28 cellular contexts compared by ENCODE assay signal in the genomic region with DNA sequence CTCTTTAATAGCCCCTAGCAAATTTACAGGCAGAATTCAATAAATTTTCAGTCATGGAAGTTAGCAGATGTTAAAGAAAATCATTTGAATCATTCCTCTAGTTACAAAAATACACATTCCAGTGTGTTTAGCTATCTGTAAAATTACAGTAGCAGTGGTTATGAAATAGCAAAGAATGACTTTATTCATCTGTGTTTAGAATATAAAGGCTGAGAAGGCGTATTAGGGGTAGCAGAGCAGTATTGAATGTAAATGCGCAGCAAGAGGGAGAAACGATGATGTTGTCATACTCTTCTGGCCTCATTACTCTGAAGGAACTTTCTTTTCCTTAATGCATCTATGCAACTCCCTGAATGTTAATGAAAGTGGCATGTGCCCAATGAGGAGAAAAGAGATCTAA.
"Had no signal": no experiment of that assay in that cellular context is flagged by ENCODE, and none has a peak within 500 bp of the region (broad histone marks: within the 10 kb centered on the region; RNA-seq: fewer than 3 reads in every experiment).

No MANE protein-coding gene starts in this region.

- H3K4me3 ChIP-seq: ascending aorta, breast epithelium, cardiac muscle cell, colonic mucosa, gastrocnemius medialis, heart left ventricle had no signal

- H3K36me3 ChIP-seq: ascending aorta, breast epithelium, cardiac muscle cell, colonic mucosa, gastrocnemius medialis, heart left ventricle had no signal

- H3K27me3 ChIP-seq: ascending aorta, breast epithelium, cardiac muscle cell, colonic mucosa, foreskin keratinocyte, gastrocnemius medialis, heart left ventricle had no signal

- H3K27ac ChIP-seq: ascending aorta, breast epithelium, cardiac muscle cell, colonic mucosa, foreskin keratinocyte, gastrocnemius medialis, heart left ventricle, VCaP had no signal

- H3K4me1 ChIP-seq: ascending aorta, breast epithelium, colonic mucosa, foreskin keratinocyte, gastrocnemius medialis, heart left ventricle had no signal

- H3K9me3 ChIP-seq: ascending aorta, breast epithelium, colonic mucosa, gastrocnemius medialis, heart left ventricle had no signal

- DNase-seq: activated CD4-positive, alpha-beta memory T cell treated with anti-CD3 and anti-CD28 coated beads, Interleukin-2, amount 10 ng/mL, durations not matched to agents 7 days and 5 days; activated CD4-positive, alpha-beta T cell treated with anti-CD3 and anti-CD28 coated beads for 1 hour; activated CD4-positive, alpha-beta T cell treated with anti-CD3 and anti-CD28 coated beads for 4 hours; activated CD4-positive, alpha-beta T cell treated with anti-CD3 and anti-CD28 coated beads, Interleukin-2, amount 10 ng/mL, durations not matched to agents 7 days and 5 days; activated CD4-positive, alpha-beta T cell treated with anti-CD3 and anti-CD28 coated beads, Interleukin-2, amount 50 U/mL, for 4 hours; activated CD8-positive, alpha-beta memory T cell treated with anti-CD3 and anti-CD28 coated beads, Interleukin-2, amount 50 U/mL, for 48 hours; activated gamma-delta T cell; activated naive CD4-positive, alpha-beta T cell; activated naive CD4-positive, alpha-beta T cell treated with anti-CD3 and anti-CD28 coated beads, Interleukin-2, amount 10 ng/mL, durations not matched to agents 7 days and 5 days; activated naive CD8-positive, alpha-beta T cell treated with anti-CD3 and anti-CD28 coated beads for 36 hours; activated naive CD8-positive, alpha-beta T cell treated with anti-CD3 and anti-CD28 coated beads, Interleukin-2, amount 50 U/mL, for 24 hours; activated T-cell treated with anti-CD3 and anti-CD28 coated beads for 4 hours; activated T-cell treated with anti-CD3 and anti-CD28 coated beads, Interleukin-2, amount 50 U/mL, for 24 hours; activated T-cell treated with anti-CD3 and anti-CD28 coated beads, Interleukin-2, amount 50 U/mL, for 72 hours; central memory CD4-positive, alpha-beta T cell; cerebellar nuclear complex; colonic mucosa; effector CD8-positive, alpha-beta T cell; endodermal cell; foreskin keratinocyte; gastrocnemius medialis; glutamatergic neuron; heart left ventricle; T-helper 2 cell had no signal
